ENCODE assay signal across 21 cellular contexts in the genomic region with DNA sequence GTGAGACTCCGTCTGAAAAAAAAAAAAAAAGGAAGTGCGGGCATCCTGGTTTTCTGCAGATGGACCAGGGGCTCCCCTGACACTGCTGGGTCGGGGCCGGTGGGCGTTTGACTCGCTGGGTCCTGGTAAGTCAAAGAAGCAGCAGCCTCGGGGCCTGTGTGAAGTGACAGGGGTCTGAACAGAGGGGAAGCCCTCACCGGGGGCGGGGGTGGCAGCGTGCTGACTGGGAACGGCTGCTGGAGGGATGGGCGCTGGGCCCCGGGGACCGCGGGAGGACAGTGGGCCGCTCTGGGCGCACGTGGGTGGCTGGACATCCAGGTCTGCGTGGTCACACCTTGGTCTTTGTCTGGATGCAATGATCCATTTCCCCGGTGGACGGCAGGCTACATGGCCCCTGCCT. TPM values are rescaled to one million over a fixed set of nuclear protein-coding genes. Genes with fewer than 3 reads are reported as not detected.
A peak's percentile ranks its signal among the peaks of the same experiment; 100 is the strongest.
DNase-seq lines count a peak whose midpoint lies in the region; ATAC-seq, FAIRE-seq and TF ChIP-seq lines count a peak whose summit lies in the region.
"Had no signal": no experiment of that assay in that cellular context is flagged by ENCODE, and none has a peak within 500 bp of the region (broad histone marks: within the 10 kb centered on the region; RNA-seq: fewer than 3 reads in every experiment).

No MANE protein-coding gene starts in this region.

- H3K18ac ChIP-seq in neuronal stem cell (ENCODE audit: low read length), result no peak overlapping the region

- H3K9me3 ChIP-seq in K562 (replicated peaks; ENCODE audit: control insufficient read depth, insufficient read depth, low read depth, low read length) (no peaks in the 10 kb centered on the region), neuronal stem cell (replicated peaks in 1 of 2; ENCODE audit: control insufficient read depth in 2 of 2, insufficient read depth in 1 of 2, low read depth in 1 of 2, low read length in 2 of 2) (no peaks in the 10 kb centered on the region), ovary (no peaks in the 10 kb centered on the region)
- H3K9me3 ChIP-seq: A549; BLaER1 treated with 17β-estradiol and CSF1 and Interleukin-3, amounts not matched to agents 10 nM and 100 nM; Caco-2 had no signal

- H3K27me3 ChIP-seq in K562 (ENCODE audit: control insufficient read depth in 2 of 2, insufficient read depth in 2 of 2, low read length in 2 of 2) (no peaks in the 10 kb centered on the region), neuronal stem cell (ENCODE audit: control insufficient read depth in 3 of 3, insufficient read depth in 3 of 3, low read depth in 1 of 3, low read length in 3 of 3) (no peaks in the 10 kb centered on the region), ovary (no peaks in the 10 kb centered on the region)
- H3K27me3 ChIP-seq: BLaER1 treated with 17β-estradiol and CSF1 and Interleukin-3, amounts not matched to agents 10 nM and 100 nM had no signal

- H3K4me2 ChIP-seq in K562 (ENCODE audit: insufficient read depth, low read length) (no peak overlapping the region), neuronal stem cell (ENCODE audit: insufficient read depth, low read length, poor library complexity, severe bottlenecking) (no peak overlapping the region)
- H3K4me2 ChIP-seq: A549; BLaER1 treated with 17β-estradiol and CSF1 and Interleukin-3, amounts not matched to agents 10 nM and 100 nM had no signal

- H2BK15ac ChIP-seq in neuronal stem cell (ENCODE audit: low read length), result no peak overlapping the region

- no peaks in the 10 kb centered on the region for H4K20me1 ChIP-seq in K562 (replicated peaks; ENCODE audit: control insufficient read depth, insufficient read depth, low read length)

- H2AFZ ChIP-seq in K562 (ENCODE audit: low read depth, low read length) (no peak overlapping the region), neuronal stem cell (ENCODE audit: low read length) (no peak overlapping the region)

- TF ChIP-seq RAD21 in K562 (CRISPR knock-in tag; conservative IDR thresholded peaks at IDR 0.05 in 1 of 2, IDR thresholded peaks at IDR 0.05 in 1 of 2), result no peak

- in situ Hi-C loops in K562 (cut with MboI), result no loop called here

- peak overlapping the region; percentile 66 for H2BK5ac ChIP-seq in neuronal stem cell (ENCODE audit: low read length)

- POLR2A ChIA-PET in K562 (lab: Yijun Ruan, JAX), result no interaction called here

- TF ChIP-seq EP300 in K562 (IDR thresholded peaks at IDR 0.05; ENCODE audit: low read length) (no peak), ovary (IDR thresholded peaks at IDR 0.05) (no peak)

- H4K91ac ChIP-seq in neuronal stem cell (ENCODE audit: low read depth, low read length, poor library complexity), result no peak overlapping the region

- BruUV-seq in K562 (replicated peaks; lab: Mats Ljungman, UMichigan), result no TSS peak

- DNase-seq in K562 (ENCODE audit: extremely low read depth in 1 of 4, low spot score in 3 of 4) (no peak), neuronal stem cell (ENCODE audit: low spot score) (no peak), cerebellar nuclear complex (lab: John Stamatoyannopoulos, UW) (no peak), ovary (no peak)
- DNase-seq: AML-193; Caco-2; Calu3; CD4-positive, alpha-beta T cell; CD8-positive, alpha-beta T cell; DMS79 treated with DMSO at 0.1 percent for 48 hours; GF-D8 had no signal

- WGBS in K562 (ENCODE audit: insufficient coverage, low coverage, missing lambda C conversion rate), result 77% methylated on average over 14 of the region's 21 CpGs
- no CpG with 5 or more reads among the region's 21 CpGs for WGBS in neuronal stem cell (ENCODE audit: extremely low coverage in 2 of 2, insufficient read length in 2 of 2, insufficient replicate concordance in 1 of 2), 2 donors
- 89 to 91% (median 91%) methylated on average over 21 of the region's 21 CpGs for WGBS in ovary, 3 donors

- peak overlapping the region in 1 of 2 experiments; percentile 52; a peak in 1 of 4 replicates for H3K9ac ChIP-seq in K562 (ENCODE audit: insufficient read depth in 1 of 2, low read depth in 2 of 2, low read length in 2 of 2)
- no peak overlapping the region for H3K9ac ChIP-seq in neuronal stem cell (ENCODE audit: low read depth, low read length, poor library complexity)

- no peak overlapping the region for H2AK5ac ChIP-seq in neuronal stem cell (ENCODE audit: low read depth, low read length)

- no peaks in the 10 kb centered on the region for H3K9me1 ChIP-seq in K562 (ENCODE audit: control insufficient read depth, insufficient read depth, low read length)

- no peak overlapping the region for H2BK120ac ChIP-seq in neuronal stem cell (ENCODE audit: low read depth, low read length)

- peaks cover 5% of the 10 kb centered on the region for H3K79me1 ChIP-seq in neuronal stem cell (ENCODE audit: low read depth, low read length)

- H3K4me3 ChIP-seq in K562 (no peak overlapping the region), neuronal stem cell (ENCODE audit: low read length in 2 of 2) (no peak overlapping the region), ovary (no peak overlapping the region)
- H3K4me3 ChIP-seq: A549; BLaER1 treated with 17β-estradiol and CSF1 and Interleukin-3, amounts not matched to agents 10 nM and 100 nM had no signal

- ATAC-seq in K562, result no peak
- ATAC-seq: CD8-positive, alpha-beta T cell had no signal

- H3K4me1 ChIP-seq in K562 (replicated peaks in 1 of 2; ENCODE audit: control insufficient read depth in 2 of 2, insufficient read depth in 2 of 2, low read length in 2 of 2) (peaks cover 0 to 25% of the 10 kb centered on the region in 2 experiments; a peak in 3 of 5 replicates), neuronal stem cell (ENCODE audit: control insufficient read depth in 2 of 2, insufficient read depth in 1 of 2, low read depth in 1 of 2, low read length in 2 of 2) (peaks cover 0 to 5% of the 10 kb centered on the region in 2 donors), ovary (ENCODE audit: insufficient read depth) (no peaks in the 10 kb centered on the region)
- H3K4me1 ChIP-seq: A549, Caco-2 had no signal

- H3K36me3 ChIP-seq in K562 (ENCODE audit: control insufficient read depth, insufficient read depth, low read length), result no peaks in the 10 kb centered on the region
- peaks cover 0 to 8% of the 10 kb centered on the region in 2 donors for H3K36me3 ChIP-seq in neuronal stem cell (replicated peaks in 1 of 2; ENCODE audit: control insufficient read depth in 2 of 2, insufficient read depth in 2 of 2, low read length in 2 of 2)
- no peaks in the 10 kb centered on the region for H3K36me3 ChIP-seq in ovary

- peak overlapping the region; percentile 31 for H3K23ac ChIP-seq in neuronal stem cell (ENCODE audit: low read depth, low read length, poor library complexity)

- no peak overlapping the region for H3K4ac ChIP-seq in neuronal stem cell (ENCODE audit: low read length)

- CTCF ChIA-PET in K562 (lab: Yijun Ruan, JAX; ENCODE audit: low intra/inter-chr PET ratio), result interaction anchor here (0.6 kb wide), 1 partner anchor 187 kb away, joined by 3 read pairs; no protein-coding TSS in a partner anchor

- no peak overlapping the region for H3K14ac ChIP-seq in neuronal stem cell (ENCODE audit: low read length)

- H3K79me2 ChIP-seq in K562 (ENCODE audit: control insufficient read depth, insufficient read depth, low read length), result no peaks in the 10 kb centered on the region

- H2BK12ac ChIP-seq in neuronal stem cell (ENCODE audit: low read length), result no peak overlapping the region

- H3K27ac ChIP-seq in K562 (ENCODE audit: extremely low read depth, low read depth, low read length) (no peak overlapping the region), neuronal stem cell (replicated peaks; ENCODE audit: low read length) (no peak overlapping the region), ovary (no peak overlapping the region)
- H3K27ac ChIP-seq: 22Rv1; A549; BLaER1 treated with 17β-estradiol and CSF1 and Interleukin-3, amounts not matched to agents 10 nM and 100 nM; C4-2B had no signal

- FAIRE-seq in K562 (lab: Jason Lieb, UNC), result no peak
- FAIRE-seq: A549, D721Med, G401.6, GM12891, GM19239 had no signal

- H4K8ac ChIP-seq in neuronal stem cell (ENCODE audit: low read depth, low read length), result no peak overlapping the region

- no peak for TF ChIP-seq CTCF in K562 (IDR thresholded peaks at IDR 0.05 in 2 of 3, conservative IDR thresholded peaks at IDR 0.05 in 1 of 3; ENCODE audit: insufficient read depth in 2 of 3, low read depth in 1 of 3, low read length in 3 of 3)
- TF ChIP-seq CTCF in ovary (IDR thresholded peaks at IDR 0.05), result no peak

- intact Hi-C loops in K562 (cut with micrococcal nuclease), result no loop called here
- intact Hi-C loops in ovary (cut with DNase I), result no loop called here

- TF ChIP-seq POLR2A in K562 (conservative IDR thresholded peaks at IDR 0.05) (no peak), ovary (IDR thresholded peaks at IDR 0.05) (no peak)

RNA-seq across cellular contexts. Expression of a gene that starts 8.2 kb away (rescaled TPM):
- 69.8 and 180 TPM in 2 replicates for total RNA-seq in K562 (2011; cell fraction: chromatin; rRNA removed; ENCODE audit: low replicate concordance)
- total RNA-seq in K562 (2011; cell fraction: nucleolus; rRNA removed), result 70.5 and 71.6 TPM in 2 replicates
- 50.8 and 56.2 TPM in 2 replicates for total RNA-seq in K562 (2011; cell fraction: nucleoplasm; rRNA removed)
- total RNA-seq in K562 (2014; rRNA removed), result 3.4 and 5.4 TPM in 2 replicates
- 2.4 and 4.1 TPM in 2 replicates for total RNA-seq in K562 (2014; rRNA removed; fragmentation: Illumina TruSeq; extraction: Trizol)
- 5.6 and 5.9 TPM in 2 replicates for total RNA-seq in K562 (2015; rRNA removed; fragmentation: Illumina TruSeq; extraction: Trizol)
- total RNA-seq in K562 (2021), result 12.3 and 13.2 TPM in 2 replicates
- polyA plus RNA-seq in K562 (2011; rRNA removed), result 3.9 and 4.3 TPM in 2 replicates
- 3.9 and 9.1 TPM in 2 replicates for polyA plus RNA-seq in K562 (2011; cell fraction: cytosol; rRNA removed)
- 20.2 and 34.5 TPM in 2 replicates for polyA plus RNA-seq in K562 (2011; cell fraction: nucleus; rRNA removed)
- polyA plus RNA-seq in K562 (2012), result 11.1 and 16.0 TPM in 2 replicates
- 6.0 and 7.0 TPM in 2 replicates for polyA plus RNA-seq in K562 (2014; fragmentation: Illumina TruSeq; extraction: Trizol)
- polyA plus RNA-seq in K562 (2014; fragmentation: Nextera tagmentation; extraction: Ambion mirVana), result under 1 TPM; 0.38 to 0.63 TPM
- 6.7 and 8.6 TPM in 2 replicates for polyA plus RNA-seq in K562 (2014; rRNA removed)
- 1.9 and 3.7 TPM in 2 replicates for polyA minus RNA-seq in K562 (2011; rRNA and poly(A)+ RNA removed)
- 3.2 and 3.3 TPM in 2 replicates for polyA minus RNA-seq in K562 (2011; cell fraction: cytosol; rRNA and poly(A)+ RNA removed)
- polyA minus RNA-seq in K562 (2011; cell fraction: nucleus; rRNA and poly(A)+ RNA removed), result 7.0 and 7.8 TPM in 2 replicates
- 9.6 TPM for polyA plus RNA-seq in neuronal stem cell (2013, experiment 1 of 2)
- 9.1 TPM for polyA plus RNA-seq in neuronal stem cell (2013, experiment 2 of 2)
- 10 to 100 TPM; 14.1 to 30.1 (median 21.6) TPM for total RNA-seq in ovary
- polyA plus RNA-seq in ovary, result 10 to 100 TPM; 14.0 to 40.4 TPM

RNA-seq across cellular contexts. Expression of a gene that starts 8.4 kb away (rescaled TPM):
- 43.1 and 83.7 TPM in 2 replicates for total RNA-seq in K562 (2011; cell fraction: chromatin; rRNA removed; ENCODE audit: low replicate concordance)
- 64.3 and 69.7 TPM in 2 replicates for total RNA-seq in K562 (2011; cell fraction: nucleolus; rRNA removed)
- 53.0 and 53.7 TPM in 2 replicates for total RNA-seq in K562 (2011; cell fraction: nucleoplasm; rRNA removed)
- total RNA-seq in K562 (2014; rRNA removed), result 60.4 and 77.5 TPM in 2 replicates
- 92.6 and 126 TPM in 2 replicates for total RNA-seq in K562 (2014; rRNA removed; fragmentation: Illumina TruSeq; extraction: Trizol)
- total RNA-seq in K562 (2015; rRNA removed; fragmentation: Illumina TruSeq; extraction: Trizol), result 61.1 and 69.1 TPM in 2 replicates
- total RNA-seq in K562 (2021), result 89.1 and 92.6 TPM in 2 replicates
- 124 and 163 TPM in 2 replicates for polyA plus RNA-seq in K562 (2011; rRNA removed)
- 94.2 and 150 TPM in 2 replicates for polyA plus RNA-seq in K562 (2011; cell fraction: cytosol; rRNA removed)
- polyA plus RNA-seq in K562 (2011; cell fraction: nucleus; rRNA removed), result 96.2 and 120 TPM in 2 replicates
- polyA plus RNA-seq in K562 (2012), result 69.9 and 168 TPM in 2 replicates
- polyA plus RNA-seq in K562 (2014; fragmentation: Illumina TruSeq; extraction: Trizol), result 97.5 and 104 TPM in 2 replicates
- polyA plus RNA-seq in K562 (2014; fragmentation: Nextera tagmentation; extraction: Ambion mirVana), result 100 to 1,000 TPM; 345 to 398 TPM
- 92.4 and 99.1 TPM in 2 replicates for polyA plus RNA-seq in K562 (2014; rRNA removed)
- polyA minus RNA-seq in K562 (2011; rRNA and poly(A)+ RNA removed), result 28.3 and 55.3 TPM in 2 replicates
- polyA minus RNA-seq in K562 (2011; cell fraction: cytosol; rRNA and poly(A)+ RNA removed), result 24.9 and 30.9 TPM in 2 replicates
- 30.4 and 33.3 TPM in 2 replicates for polyA minus RNA-seq in K562 (2011; cell fraction: nucleus; rRNA and poly(A)+ RNA removed)
- 57.0 TPM for polyA plus RNA-seq in neuronal stem cell (2013, experiment 1 of 2)
- polyA plus RNA-seq in neuronal stem cell (2013, experiment 2 of 2), result 58.2 TPM
- total RNA-seq in ovary, result 10 to 100 TPM; 37.2 to 65.7 (median 56.3) TPM
- 100 to 1,000 TPM in 1 of 2 donors, 10 to 100 TPM in 1; 58.6 to 101 TPM for polyA plus RNA-seq in ovary

RNA-seq across cellular contexts. Expression of a gene that starts 17.9 kb away (rescaled TPM):
- total RNA-seq in K562 (2011; cell fraction: chromatin; rRNA removed; ENCODE audit: low replicate concordance), result 0.46 and 2.2 TPM in 2 replicates
- 0.26 and 0.50 TPM in 2 replicates for total RNA-seq in K562 (2011; cell fraction: nucleolus; rRNA removed)
- total RNA-seq in K562 (2011; cell fraction: nucleoplasm; rRNA removed), result 0.29 and 0.99 TPM in 2 replicates
- total RNA-seq in K562 (2014; rRNA removed) (0.32 TPM in 1 of 2 replicates, not detected in the other), K562 (2014; rRNA removed; fragmentation: Illumina TruSeq; extraction: Trizol) (not detected in 2 replicates), K562 (2015; rRNA removed; fragmentation: Illumina TruSeq; extraction: Trizol) (0.19 TPM in 1 of 2 replicates, not detected in the other), K562 (2021) (0.29 TPM in 1 of 2 replicates, not detected in the other), ovary (not detected)
- polyA plus RNA-seq in K562 (2011; rRNA removed) (not detected in 2 replicates), K562 (2014; fragmentation: Illumina TruSeq; extraction: Trizol) (not detected in 2 replicates), K562 (2014; fragmentation: Nextera tagmentation; extraction: Ambion mirVana) (not detected), K562 (2014; rRNA removed) (0.11 TPM in 1 of 2 replicates, not detected in the other), ovary (under 1 TPM in 1 of 2 donors, not detected in 1; 0.25 TPM)
- not detected in 2 replicates for polyA plus RNA-seq in K562 (2011; cell fraction: cytosol; rRNA removed)
- 0.55 and 0.58 TPM in 2 replicates for polyA plus RNA-seq in K562 (2011; cell fraction: nucleus; rRNA removed)
- 0.29 and 0.71 TPM in 2 replicates for polyA plus RNA-seq in K562 (2012)
- not detected in 2 replicates for polyA minus RNA-seq in K562 (2011; rRNA and poly(A)+ RNA removed)
- polyA minus RNA-seq in K562 (2011; cell fraction: cytosol; rRNA and poly(A)+ RNA removed), result not detected in 2 replicates
- polyA minus RNA-seq in K562 (2011; cell fraction: nucleus; rRNA and poly(A)+ RNA removed), result not detected in 2 replicates
- polyA plus RNA-seq in neuronal stem cell (2013, experiment 1 of 2), result not detected
- polyA plus RNA-seq in neuronal stem cell (2013, experiment 2 of 2), result not detected
- total RNA-seq: A172; Caco-2; Calu3; CD4-positive, alpha-beta T cell; CD8-positive, alpha-beta T cell had no signal
- polyA plus RNA-seq: A549, BJ had no signal

RNA-seq across cellular contexts. Expression of a gene that starts 36.8 kb away (rescaled TPM):
- total RNA-seq in K562 (2011; cell fraction: chromatin; rRNA removed; ENCODE audit: low replicate concordance), result 35.4 and 135 TPM in 2 replicates
- total RNA-seq in K562 (2011; cell fraction: nucleolus; rRNA removed), result 138 and 183 TPM in 2 replicates
- 82.7 and 89.3 TPM in 2 replicates for total RNA-seq in K562 (2011; cell fraction: nucleoplasm; rRNA removed)
- 409 and 555 TPM in 2 replicates for total RNA-seq in K562 (2014; rRNA removed)
- total RNA-seq in K562 (2014; rRNA removed; fragmentation: Illumina TruSeq; extraction: Trizol), result 86.2 and 129 TPM in 2 replicates
- 213 and 224 TPM in 2 replicates for total RNA-seq in K562 (2015; rRNA removed; fragmentation: Illumina TruSeq; extraction: Trizol)
- 340 and 359 TPM in 2 replicates for total RNA-seq in K562 (2021)
- polyA plus RNA-seq in K562 (2011; rRNA removed), result 146 and 234 TPM in 2 replicates
- polyA plus RNA-seq in K562 (2011; cell fraction: cytosol; rRNA removed), result 130 and 287 TPM in 2 replicates
- polyA plus RNA-seq in K562 (2011; cell fraction: nucleus; rRNA removed), result 161 and 192 TPM in 2 replicates
- polyA plus RNA-seq in K562 (2012), result 290 and 337 TPM in 2 replicates
- 94.4 and 200 TPM in 2 replicates for polyA plus RNA-seq in K562 (2014; fragmentation: Illumina TruSeq; extraction: Trizol)
- 100 to 1,000 TPM in 1 of 2 experiments, 10 to 100 TPM in 1; 41.7 to 116 TPM for polyA plus RNA-seq in K562 (2014; fragmentation: Nextera tagmentation; extraction: Ambion mirVana)
- 354 and 422 TPM in 2 replicates for polyA plus RNA-seq in K562 (2014; rRNA removed)
- polyA minus RNA-seq in K562 (2011; rRNA and poly(A)+ RNA removed), result 17.6 and 29.0 TPM in 2 replicates
- 127 and 142 TPM in 2 replicates for polyA minus RNA-seq in K562 (2011; cell fraction: cytosol; rRNA and poly(A)+ RNA removed)
- polyA minus RNA-seq in K562 (2011; cell fraction: nucleus; rRNA and poly(A)+ RNA removed), result 49.9 and 62.3 TPM in 2 replicates
- 146 TPM for polyA plus RNA-seq in neuronal stem cell (2013, experiment 1 of 2)
- 150 TPM for polyA plus RNA-seq in neuronal stem cell (2013, experiment 2 of 2)
- 100 to 1,000 TPM in 2 of 7 donors, 10 to 100 TPM in 5; 51.3 to 150 (median 74.1) TPM for total RNA-seq in ovary
- polyA plus RNA-seq in ovary, result 10 to 100 TPM; 12.7 to 76.9 TPM

RNA-seq across cellular contexts. Expression of a gene that starts 45.0 kb away (rescaled TPM):
- total RNA-seq in K562 (2011; cell fraction: chromatin; rRNA removed; ENCODE audit: low replicate concordance), result 14.1 and 55.6 TPM in 2 replicates
- total RNA-seq in K562 (2011; cell fraction: nucleolus; rRNA removed), result 67.5 and 87.8 TPM in 2 replicates
- 29.4 and 38.8 TPM in 2 replicates for total RNA-seq in K562 (2011; cell fraction: nucleoplasm; rRNA removed)
- total RNA-seq in K562 (2014; rRNA removed), result 114 and 119 TPM in 2 replicates
- total RNA-seq in K562 (2014; rRNA removed; fragmentation: Illumina TruSeq; extraction: Trizol), result 3.4 and 4.4 TPM in 2 replicates
- total RNA-seq in K562 (2015; rRNA removed; fragmentation: Illumina TruSeq; extraction: Trizol), result 14.4 and 17.9 TPM in 2 replicates
- total RNA-seq in K562 (2021), result 173 and 178 TPM in 2 replicates
- polyA plus RNA-seq in K562 (2011; rRNA removed), result 14.2 and 29.4 TPM in 2 replicates
- 48.5 and 101 TPM in 2 replicates for polyA plus RNA-seq in K562 (2011; cell fraction: cytosol; rRNA removed)
- polyA plus RNA-seq in K562 (2011; cell fraction: nucleus; rRNA removed), result 38.4 and 58.3 TPM in 2 replicates
- polyA plus RNA-seq in K562 (2012), result 68.4 and 200 TPM in 2 replicates
- polyA plus RNA-seq in K562 (2014; fragmentation: Illumina TruSeq; extraction: Trizol), result 9.3 and 47.1 TPM in 2 replicates
- polyA plus RNA-seq in K562 (2014; fragmentation: Nextera tagmentation; extraction: Ambion mirVana), result 1 to 10 TPM in 1 of 2 experiments, under 1 TPM in 1; 0.92 to 1.6 TPM
- polyA plus RNA-seq in K562 (2014; rRNA removed), result 53.6 and 65.8 TPM in 2 replicates
- polyA minus RNA-seq in K562 (2011; rRNA and poly(A)+ RNA removed), result 9.8 and 10.4 TPM in 2 replicates
- 102 and 178 TPM in 2 replicates for polyA minus RNA-seq in K562 (2011; cell fraction: cytosol; rRNA and poly(A)+ RNA removed)
- polyA minus RNA-seq in K562 (2011; cell fraction: nucleus; rRNA and poly(A)+ RNA removed), result 25.2 and 25.9 TPM in 2 replicates
- polyA plus RNA-seq in neuronal stem cell (2013, experiment 1 of 2), result 40.6 TPM
- 40.0 TPM for polyA plus RNA-seq in neuronal stem cell (2013, experiment 2 of 2)
- 1 to 10 TPM in 4 of 7 donors, under 1 TPM in 2, not detected in 1; 0.66 to 3.2 (median 1.5) TPM for total RNA-seq in ovary
- under 1 TPM; 0.18 to 0.56 TPM for polyA plus RNA-seq in ovary
